In genomic region chr2:199956062-199956380, GRCh38 we compare ENCODE assay signal across 8 cellular contexts. TPM values are rescaled to one million over a fixed set of nuclear protein-coding genes. Genes with fewer than 3 reads are reported as not detected.
DNase-seq lines count a peak whose midpoint lies in the region; ATAC-seq and TF ChIP-seq lines count a peak whose summit lies in the region.

No MANE protein-coding gene starts in this region.

- H3K27ac ChIP-seq in C4-2B (peak overlapping the region; percentile 95), mammary epithelial cell (ENCODE audit: insufficient read depth, low read depth, low read length) (peak overlapping the region; percentile 78), muscle layer of colon (ENCODE audit: low read depth, low read length) (peak overlapping the region; percentile 94)

- H2AFZ ChIP-seq in mammary epithelial cell (ENCODE audit: low read depth, low read length): peak overlapping the region; percentile 93

- ATAC-seq in HG03280 (IDR thresholded peaks at IDR 0.05; ENCODE audit: unreplicated experiment) (peak; percentile 2), HG03108 (IDR thresholded peaks at IDR 0.05; ENCODE audit: unreplicated experiment) (no peak), HG03439 (IDR thresholded peaks at IDR 0.05; ENCODE audit: unreplicated experiment) (no peak), HG03196 (IDR thresholded peaks at IDR 0.05; ENCODE audit: unreplicated experiment) (no peak)

- peak overlapping the region; percentile 94 for H3K9ac ChIP-seq in mammary epithelial cell (ENCODE audit: insufficient read depth, low read length)
- peak overlapping the region; percentile 96 for H3K9ac ChIP-seq in muscle layer of colon (ENCODE audit: low read length)

- no TSS peak for BruUV-seq in mammary epithelial cell (replicated peaks; lab: Mats Ljungman, UMichigan)

- peaks cover 82% of the 10 kb centered on the region for H3K79me2 ChIP-seq in mammary epithelial cell (ENCODE audit: insufficient read depth, low read length)

- in situ Hi-C loops in mammary epithelial cell (cut with MboI; ENCODE audit: low sequenced_read_pairs in 2 of 2): no loop called here

- no peaks in the 10 kb centered on the region for H3K27me3 ChIP-seq in mammary epithelial cell (ENCODE audit: insufficient read depth, low read length)
- no peaks in the 10 kb centered on the region for H3K27me3 ChIP-seq in muscle layer of colon (ENCODE audit: control insufficient read depth in 1 of 2, insufficient read depth in 2 of 2, low read length in 2 of 2)

- TF ChIP-seq CTCF in C4-2B (conservative IDR thresholded peaks at IDR 0.05) (no peak), mammary epithelial cell (conservative IDR thresholded peaks at IDR 0.05 in 1 of 2, IDR thresholded peaks at IDR 0.05 in 1 of 2; ENCODE audit: extremely low read depth in 1 of 2, insufficient read depth in 1 of 2, low read depth in 1 of 2, low read length in 2 of 2) (no peak)

- dilution Hi-C loops in mammary epithelial cell (cut with HindIII; ENCODE audit: low sequenced_read_pairs): no loop called here

- DNase-seq in mammary epithelial cell: no peak
- no peak for DNase-seq in effector CD8-positive, alpha-beta T cell (lab: John Stamatoyannopoulos, UW)

- H4K20me1 ChIP-seq in mammary epithelial cell (ENCODE audit: insufficient read depth, low read length): no peaks in the 10 kb centered on the region

- no peaks in the 10 kb centered on the region for H3K9me3 ChIP-seq in mammary epithelial cell (replicated peaks; ENCODE audit: insufficient read depth, low read length)
- no peaks in the 10 kb centered on the region for H3K9me3 ChIP-seq in muscle layer of colon (ENCODE audit: low read length)

- peak overlapping the region; percentile 81 to 99 (median 87) for H3K4me3 ChIP-seq in mammary epithelial cell (replicated peaks in 1 of 3; ENCODE audit: insufficient read depth in 1 of 3, low read depth in 2 of 3, low read length in 3 of 3)
- peak overlapping the region; percentile 97 for H3K4me3 ChIP-seq in muscle layer of colon (ENCODE audit: low read depth in 1 of 2, low read length in 2 of 2)

- CTCF ChIA-PET in mammary epithelial cell (lab: Charles Lee; ENCODE audit: low non-redundant PET): no interaction called here

- peaks cover 3% of the 10 kb centered on the region for H3K36me3 ChIP-seq in mammary epithelial cell (ENCODE audit: insufficient read depth, low read length)
- H3K36me3 ChIP-seq in muscle layer of colon (ENCODE audit: insufficient read depth, low read length): peaks cover 13% of the 10 kb centered on the region

- intact Hi-C loops in mammary epithelial cell (cut with micrococcal nuclease): no loop called here

- peaks cover 11% of the 10 kb centered on the region for H3K4me1 ChIP-seq in mammary epithelial cell (ENCODE audit: insufficient read depth, low read length)
- H3K4me1 ChIP-seq in muscle layer of colon (ENCODE audit: insufficient read depth, low read length): peaks cover 27% of the 10 kb centered on the region

- WGBS in mammary epithelial cell (ENCODE audit: low coverage, missing lambda C conversion rate): 2% methylated on average over 7 of the region's 10 CpGs

- peak overlapping the region; percentile 93 for H3K4me2 ChIP-seq in mammary epithelial cell (ENCODE audit: insufficient read depth, low read depth, low read length)

RNA-seq across cellular contexts. Expression of gene MAIP1, which starts 0.6 kb away (rescaled TPM):
- 10 to 100 TPM; 20.4 to 23.2 TPM for total RNA-seq in mammary epithelial cell
- polyA plus RNA-seq in mammary epithelial cell: 13.0 TPM
- 0.78 TPM for polyA minus RNA-seq in mammary epithelial cell

RNA-seq across cellular contexts. Expression of gene TYW5, which starts 0.7 kb away (rescaled TPM):
- total RNA-seq in mammary epithelial cell: 10 to 100 TPM; 11.0 to 11.2 TPM
- polyA plus RNA-seq in mammary epithelial cell: 3.6 TPM
- 1.2 TPM for polyA minus RNA-seq in mammary epithelial cell

RNA-seq across cellular contexts. Expression of gene C2orf69, which starts 44.9 kb away (rescaled TPM):
- total RNA-seq in mammary epithelial cell: 10 to 100 TPM; 12.7 to 16.5 TPM
- polyA plus RNA-seq in mammary epithelial cell: 3.9 TPM
- 9.1 TPM for polyA minus RNA-seq in mammary epithelial cell
